16 cellular contexts compared by ENCODE assay signal in genomic region chr7:87332321-87332720, GRCh38. TPM values are rescaled to one million over a fixed set of nuclear protein-coding genes. Genes with fewer than 3 reads are reported as not detected.
DNase-seq lines count a peak whose midpoint lies in the region; ATAC-seq, FAIRE-seq and TF ChIP-seq lines count a peak whose summit lies in the region.
"Had no signal": no experiment of that assay in that cellular context is flagged by ENCODE, and none has a peak within 500 bp of the region (broad histone marks: within the 10 kb centered on the region; RNA-seq: fewer than 3 reads in every experiment).

No MANE protein-coding gene starts in this region.

- H3K4me1 ChIP-seq in colonic mucosa (peaks cover 4% of the 10 kb centered on the region), HepG2 (ENCODE audit: insufficient read depth, low read length) (peaks cover 28% of the 10 kb centered on the region), muscle layer of duodenum (ENCODE audit: control insufficient read depth in 1 of 2, insufficient read depth in 2 of 2, low read length in 2 of 2) (no peaks in the 10 kb centered on the region), transverse colon (peaks cover 0 to 32% (median 13%) of the 10 kb centered on the region in 4 donors)

- no peak for TF ChIP-seq CTCF in colonic mucosa (IDR thresholded peaks at IDR 0.05)
- TF ChIP-seq CTCF in HepG2 (CRISPR knock-in tag; IDR thresholded peaks at IDR 0.05), result no peak
- no peak for TF ChIP-seq CTCF in transverse colon (IDR thresholded peaks at IDR 0.05)

- H3K27ac ChIP-seq in colonic mucosa (peak overlapping the region; percentile 50), HepG2 (ENCODE audit: extremely low read length, insufficient read depth, low read length) (peak overlapping the region; percentile 51), muscle layer of duodenum (ENCODE audit: low read length) (peak overlapping the region; percentile 19), transverse colon (peak overlapping the region; percentile 36 to 71 (median 56))

- in situ Hi-C loops in HepG2 (cut with HindIII; ENCODE audit: extremely low pct_ligation_motif_present, low pct_unique_long_range_greater_than_20kb) (no loop called here), transverse colon (cut with MboI; ENCODE audit: low pct_ligation_motif_present in 1 of 4, low pct_unique_long_range_greater_than_20kb in 1 of 4, low sequenced_read_pairs in 3 of 4) (loop anchor here in 3 of 4 donors (25.0 kb wide), 1 partner anchor 555 kb away; the partner anchor contains the start of genes DBF4 (in 3 of the 3) and SLC25A40 (in 3 of the 3))

- H4K20me1 ChIP-seq in HepG2 (ENCODE audit: insufficient read depth, low read length), result no peaks in the 10 kb centered on the region

- FAIRE-seq in HepG2 (lab: Jason Lieb, UNC), result peak; percentile 56
- FAIRE-seq: GM12892 had no signal

- peak overlapping the region; percentile 17 for H2AFZ ChIP-seq in HepG2 (ENCODE audit: low read length)

- H3K9ac ChIP-seq in colonic mucosa (ENCODE audit: low read depth in 2 of 2, low read length in 2 of 2) (no peak overlapping the region), HepG2 (ENCODE audit: insufficient read depth, low read depth, low read length) (no peak overlapping the region)

- H3K27me3 ChIP-seq in colonic mucosa (no peaks in the 10 kb centered on the region), HepG2 (ENCODE audit: control insufficient read depth in 1 of 2, insufficient read depth in 2 of 2, low read length in 2 of 2) (no peaks in the 10 kb centered on the region), muscle layer of duodenum (ENCODE audit: low read depth, low read length) (no peaks in the 10 kb centered on the region), transverse colon (no peaks in the 10 kb centered on the region)

- no peaks in the 10 kb centered on the region for H3K36me3 ChIP-seq in colonic mucosa
- no peaks in the 10 kb centered on the region for H3K36me3 ChIP-seq in HepG2 (replicated peaks in 1 of 2; ENCODE audit: control insufficient read depth in 1 of 2, insufficient read depth in 2 of 2, low read length in 2 of 2)
- H3K36me3 ChIP-seq in muscle layer of duodenum (ENCODE audit: control insufficient read depth in 1 of 2, insufficient read depth in 2 of 2, low read length in 2 of 2), result peaks cover 7 to 48% of the 10 kb centered on the region in 2 donors
- H3K36me3 ChIP-seq in transverse colon, result peaks cover 0 to 24% (median 6%) of the 10 kb centered on the region in 4 donors

- H3K4me2 ChIP-seq in HepG2 (ENCODE audit: low read depth, low read length), result peak overlapping the region; percentile 30

- no peak overlapping the region for H3K4me3 ChIP-seq in colonic mucosa
- H3K4me3 ChIP-seq in HepG2 (replicated peaks in 1 of 3; ENCODE audit: insufficient read depth in 1 of 3, low read depth in 2 of 3, low read length in 3 of 3), result peak overlapping the region in 1 of 3 experiments; percentile 2; a peak in 2 of 6 replicates
- peak overlapping the region in 1 of 2 donors; percentile 12 for H3K4me3 ChIP-seq in muscle layer of duodenum (ENCODE audit: low read depth in 1 of 2, low read length in 2 of 2)
- no peak overlapping the region for H3K4me3 ChIP-seq in transverse colon

- 13% methylated on average over 2 of the region's 2 CpGs for WGBS in HepG2 (ENCODE audit: low lambda C conversion rate)
- WGBS in transverse colon (ENCODE audit: low coverage in 1 of 2), 2 donors, result 35 to 49% methylated on average over 2 of the region's 2 CpGs

- TF ChIP-seq EP300 in HepG2 (IDR thresholded peaks at IDR 0.05; ENCODE audit: low read depth in 2 of 2, low read length in 2 of 2) (peak in 1 of 2 experiments; percentile 21; a peak in 1 of 4 replicates), HepG2 (CRISPR knock-in tag; IDR thresholded peaks at IDR 0.05; ENCODE audit: borderline replicate concordance) (no peak), transverse colon (IDR thresholded peaks at IDR 0.05; ENCODE audit: low read depth) (no peak)

- no peak for TF ChIP-seq POLR2A in HepG2 (IDR thresholded peaks at IDR 0.05; ENCODE audit: insufficient read depth in 1 of 2, low read depth in 2 of 2, low read length in 2 of 2)
- TF ChIP-seq POLR2A in transverse colon (IDR thresholded peaks at IDR 0.05), result no peak

- H3K9me3 ChIP-seq in colonic mucosa, result no peaks in the 10 kb centered on the region
- H3K9me3 ChIP-seq in HepG2 (ENCODE audit: low read length), result peaks cover 38% of the 10 kb centered on the region
- peaks cover 22 to 27% of the 10 kb centered on the region in 2 donors for H3K9me3 ChIP-seq in muscle layer of duodenum (ENCODE audit: control insufficient read depth in 1 of 2, low read length in 2 of 2)
- H3K9me3 ChIP-seq in transverse colon, result peaks cover 20 to 25% of the 10 kb centered on the region in 2 donors

- no peaks in the 10 kb centered on the region for H3K79me2 ChIP-seq in HepG2 (ENCODE audit: insufficient read depth, low read length)

- peak; percentile 87 for ATAC-seq in HepG2
- no peak for ATAC-seq in HG02763 (IDR thresholded peaks at IDR 0.05; ENCODE audit: unreplicated experiment)
- ATAC-seq in GM19324 (IDR thresholded peaks at IDR 0.05; ENCODE audit: low FRiP score, unreplicated experiment), result no peak
- no peak for ATAC-seq in Right ventricle myocardium superior (ENCODE audit: poor library complexity)
- ATAC-seq: CD8-positive, alpha-beta T cell had no signal

- DNase-seq in colonic mucosa (no peak), HepG2 (ENCODE audit: low spot score) (peak; percentile 23), transverse colon (no peak), NCI-H1105 (lab: John Stamatoyannopoulos, UW) (no peak), Right ventricle myocardium superior (no peak)
- DNase-seq: CD8-positive, alpha-beta T cell; COR-L47; DND-41; GDM1; HCEC 1CT; HFFc6; IMR-90 had no signal

- no peak for TF ChIP-seq RAD21 in HepG2 (CRISPR knock-in tag; IDR thresholded peaks at IDR 0.05)

- intact Hi-C loops in colonic mucosa (cut with DNase I) (no loop called here), HepG2 (cut with micrococcal nuclease; ENCODE audit: unreplicated experiment) (no loop called here), transverse colon (cut with DNase I; ENCODE audit: low total_unique reads) (no loop called here), Right ventricle myocardium superior (cut with DNase I) (no loop called here)

- CTCF ChIA-PET in HepG2 (lab: Yijun Ruan, JAX; ENCODE audit: low intra/inter-chr PET ratio, low total read pairs), result no interaction called here

- POLR2A ChIA-PET in HepG2 (lab: Yijun Ruan, JAX), result interaction anchor here (0.9 to 1.6 kb wide), 2 partner anchors 13 kb away, joined by 4 to 8 read pairs; partner anchors contain the start of gene CROT

- BruUV-seq in HepG2 (replicated peaks; lab: Mats Ljungman, UMichigan), result no TSS peak

RNA-seq across cellular contexts. Expression of gene CROT, which starts 13.1 kb away (rescaled TPM):
- 10 to 100 TPM; 13.6 to 22.6 TPM for total RNA-seq in colonic mucosa
- total RNA-seq in HepG2 (2016; rRNA removed; fragmentation: Illumina TruSeq; extraction: Trizol), result 11.9 and 13.7 TPM in 2 replicates
- 3.6 TPM in 2 replicates for total RNA-seq in HepG2 (2016; cell fraction: cytosol; rRNA removed; fragmentation: Illumina TruSeq; extraction: Trizol; ENCODE audit: low read depth)
- 13.1 and 15.2 TPM in 2 replicates for total RNA-seq in HepG2 (2016; cell fraction: insoluble cytoplasmic fraction; rRNA removed; fragmentation: Illumina TruSeq; extraction: Trizol)
- total RNA-seq in HepG2 (2016; cell fraction: membrane; rRNA removed; fragmentation: Illumina TruSeq; extraction: Trizol), result 3.4 and 3.9 TPM in 2 replicates
- total RNA-seq in HepG2 (2016; cell fraction: nucleus; rRNA removed; fragmentation: Illumina TruSeq; extraction: Trizol), result 30.2 and 37.3 TPM in 2 replicates
- polyA plus RNA-seq in HepG2 (2011; rRNA removed), result 4.9 and 5.0 TPM in 2 replicates
- 1.3 and 2.5 TPM in 2 replicates for polyA plus RNA-seq in HepG2 (2011; cell fraction: cytosol; rRNA removed)
- 6.4 and 9.5 TPM in 2 replicates for polyA plus RNA-seq in HepG2 (2011; cell fraction: nucleus; rRNA removed)
- polyA plus RNA-seq in HepG2 (2012), result 8.0 and 8.7 TPM in 2 replicates
- polyA plus RNA-seq in HepG2 (2016; cell fraction: cytosol; fragmentation: Illumina TruSeq; extraction: Trizol; ENCODE audit: low read depth), result 0.86 and 1.3 TPM in 2 replicates
- polyA plus RNA-seq in HepG2 (2016; cell fraction: insoluble cytoplasmic fraction; fragmentation: Illumina TruSeq; extraction: Trizol; ENCODE audit: low read depth), result 9.4 and 10.2 TPM in 2 replicates
- 1.5 and 2.3 TPM in 2 replicates for polyA plus RNA-seq in HepG2 (2016; cell fraction: membrane; fragmentation: Illumina TruSeq; extraction: Trizol; ENCODE audit: low read depth)
- polyA plus RNA-seq in HepG2 (2016; cell fraction: nucleus; fragmentation: Illumina TruSeq; extraction: Trizol; ENCODE audit: insufficient read depth, low read depth), result 37.0 and 41.3 TPM in 2 replicates
- polyA minus RNA-seq in HepG2 (2011; rRNA and poly(A)+ RNA removed; ENCODE audit: low replicate concordance), result 0.89 and 2.0 TPM in 2 replicates
- polyA minus RNA-seq in HepG2 (2011; cell fraction: cytosol; rRNA and poly(A)+ RNA removed), result 1.2 and 1.9 TPM in 2 replicates
- 43.9 and 44.2 TPM in 2 replicates for polyA minus RNA-seq in HepG2 (2011; cell fraction: nucleus; rRNA and poly(A)+ RNA removed)
- 10 to 100 TPM; 11.9 to 49.9 (median 27.6) TPM for total RNA-seq in transverse colon
- 6.7 TPM for total RNA-seq in Right ventricle myocardium superior
